Comparison of ENCODE assay signal across 8 cellular contexts in genomic region chr7:116953372-116953726, GRCh38. TPM values are rescaled to one million over a fixed set of nuclear protein-coding genes. Genes with fewer than 3 reads are reported as not detected.
DNase-seq lines count a peak whose midpoint lies in the region; ATAC-seq and TF ChIP-seq lines count a peak whose summit lies in the region.

Gene ST7 (plus strand): TSS chr7:116953501. CDS start chr7:116953541, 40 bp downstream.

- H3K4me3 Mint-ChIP-seq in naive thymus-derived CD8-positive, alpha-beta T cell: peak within 1 kb of the TSS; percentile 80 to 97 (median 94)
- peak within 1 kb of the TSS; percentile 89 for H3K4me3 Mint-ChIP-seq in stimulated activated memory B cell treated with anti-CD40 and anti-IgM and Interleukin-4, amounts not matched to agents 10 μg/mL and 1 μg/mL and 100 μg/mL, for 72 hours

- DNase-seq in OCI-M1 (lab: John Stamatoyannopoulos, UW): peak; percentile 70
- DNase-seq in activated T-helper 1 cell treated with Interleukin-2 at 50 U/mL for 16 hours (ENCODE audit: low read depth): peak; percentile 51
- DNase-seq in fibroblast of gingiva (ENCODE audit: low read depth): peak; percentile 63
- DNase-seq in naive thymus-derived CD8-positive, alpha-beta T cell: peak; percentile 39 to 78 (median 56)

- H3K27ac Mint-ChIP-seq in naive thymus-derived CD8-positive, alpha-beta T cell: peak within 1 kb of the TSS; percentile 67 to 96 (median 90)
- H3K27ac Mint-ChIP-seq in stimulated activated memory B cell treated with anti-CD40 and anti-IgM and Interleukin-4, amounts not matched to agents 10 μg/mL and 1 μg/mL and 100 μg/mL, for 72 hours: peak within 1 kb of the TSS; percentile 87

- peak within 1 kb of the TSS; percentile 90 for H3K27ac ChIP-seq in C4-2B

- H3K4me1 Mint-ChIP-seq in naive thymus-derived CD8-positive, alpha-beta T cell: peaks cover 10 to 19% (median 17%) of the 10 kb centered on the region in 4 donors
- peaks cover 31% of the 10 kb centered on the region for H3K4me1 Mint-ChIP-seq in stimulated activated memory B cell treated with anti-CD40 and anti-IgM and Interleukin-4, amounts not matched to agents 10 μg/mL and 1 μg/mL and 100 μg/mL, for 72 hours

- H3K36me3 Mint-ChIP-seq in naive thymus-derived CD8-positive, alpha-beta T cell: no peaks in the 10 kb centered on the region
- H3K36me3 Mint-ChIP-seq in stimulated activated memory B cell treated with anti-CD40 and anti-IgM and Interleukin-4, amounts not matched to agents 10 μg/mL and 1 μg/mL and 100 μg/mL, for 72 hours: no peaks in the 10 kb centered on the region

- no peak for TF ChIP-seq CTCF in C4-2B (conservative IDR thresholded peaks at IDR 0.05)

- ATAC-seq in GM19328 (IDR thresholded peaks at IDR 0.05; ENCODE audit: unreplicated experiment): peak; percentile 38
- ATAC-seq in HG03469 (IDR thresholded peaks at IDR 0.05; ENCODE audit: unreplicated experiment): peak; percentile 12
- ATAC-seq in naive thymus-derived CD8-positive, alpha-beta T cell: peak; percentile 85 to 87
- ATAC-seq in stimulated activated memory B cell treated with anti-CD40 and anti-IgM and Interleukin-4, amounts not matched to agents 10 μg/mL and 1 μg/mL and 100 μg/mL, for 72 hours: peak; percentile 81

- H3K27me3 Mint-ChIP-seq in naive thymus-derived CD8-positive, alpha-beta T cell: peaks cover 0 to 3% (median 0%) of the 10 kb centered on the region in 5 donors
- no peaks in the 10 kb centered on the region for H3K27me3 Mint-ChIP-seq in stimulated activated memory B cell treated with anti-CD40 and anti-IgM and Interleukin-4, amounts not matched to agents 10 μg/mL and 1 μg/mL and 100 μg/mL, for 72 hours

- POLR2A ChIA-PET in naive thymus-derived CD8-positive, alpha-beta T cell (lab: Charles Lee): interaction anchor here (1.0 kb wide), 1 partner anchor 91 kb away, joined by 4 read pairs; the partner anchor contains the start of gene CAPZA2

- no peaks in the 10 kb centered on the region for H3K9me3 Mint-ChIP-seq in naive thymus-derived CD8-positive, alpha-beta T cell
- H3K9me3 Mint-ChIP-seq in stimulated activated memory B cell treated with anti-CD40 and anti-IgM and Interleukin-4, amounts not matched to agents 10 μg/mL and 1 μg/mL and 100 μg/mL, for 72 hours: no peaks in the 10 kb centered on the region

RNA-seq across cellular contexts. Expression of gene ST7, which starts in this region (rescaled TPM):
- 1 to 10 TPM; 3.0 to 5.0 TPM for total RNA-seq in naive thymus-derived CD8-positive, alpha-beta T cell
- 1 to 10 TPM; 1.3 to 5.3 (median 1.9) TPM for polyA plus RNA-seq in naive thymus-derived CD8-positive, alpha-beta T cell

Comparison
In these comparisons a context has a peak if more than half of its experiments do, and no peak if none do; other contexts are left out.
1. Peak in every context shown above with its lines: DNase-seq, ATAC-seq and H3K27ac ChIP-seq.
2. ATAC-seq: peak in every context shown above with its lines; median percentile 86 in naive thymus-derived CD8-positive, alpha-beta T cell; 81 in stimulated activated memory B cell treated with anti-CD40 and anti-IgM and Interleukin-4, amounts not matched to agents 10 μg/mL and 1 μg/mL and 100 μg/mL, for 72 hours; 38 in GM19328; 12 in HG03469.